In genomic region chr1:9453375-9454093, GRCh38 we compare ENCODE assay signal across 2 cellular contexts.
TF ChIP-seq lines count a peak whose summit lies in the region.

No MANE protein-coding gene starts in this region.

TF ChIP-seq in HEK293, 187 proteins besides CTCF, POLR2A, EP300 and RAD21 (continued from another document):
- peak; percentile 47; the same call in 1 of the 2 replicates for TF ChIP-seq ZNF18 (tag by site-specific recombination; IDR thresholded peaks at IDR 0.05)

TF ChIP-seq in WTC11, 78 proteins besides CTCF, POLR2A, EP300 and RAD21 (continued from another document):
- TF ChIP-seq ZNF532 (CRISPR knock-in tag; IDR thresholded peaks at IDR 0.05; ENCODE audit: borderline replicate concordance) (no peak), EMX1 (CRISPR knock-in tag; IDR thresholded peaks at IDR 0.05) (no peak), CREB1 (CRISPR knock-in tag; IDR thresholded peaks at IDR 0.05) (no peak), GABPB1 (CRISPR knock-in tag; IDR thresholded peaks at IDR 0.05) (no peak)
